Comparison of ENCODE assay signal across 22 cellular contexts in genomic region chr2:128440087-128440665, GRCh38.
DNase-seq lines count a peak whose midpoint lies in the region; ATAC-seq and TF ChIP-seq lines count a peak whose summit lies in the region.
"Had no signal": no experiment of that assay in that cellular context is flagged by ENCODE, and none has a peak within 500 bp of the region (broad histone marks: within the 10 kb centered on the region; RNA-seq: fewer than 3 reads in every experiment).

No MANE protein-coding gene starts in this region.

- no peaks in the 10 kb centered on the region for H3K9me3 ChIP-seq in tibial artery
- H3K9me3 ChIP-seq: sigmoid colon, SJCRH30, thyroid gland had no signal

- ATAC-seq in activated naive CD8-positive, alpha-beta T cell treated with anti-CD3 and anti-CD28 coated beads, Interleukin-2, amount 10 ng/mL, durations not matched to agents 7 days and 5 days (ENCODE audit: low read depth): no peak
- ATAC-seq in activated naive CD8-positive, alpha-beta T cell treated with anti-CD3 and anti-CD28 coated beads, Interleukin-2, amount 50 U/mL, for 24 hours: no peak
- no peak for ATAC-seq in HG03354 (IDR thresholded peaks at IDR 0.05; ENCODE audit: poor library complexity, severe bottlenecking, unreplicated experiment)
- ATAC-seq: naive thymus-derived CD8-positive, alpha-beta T cell; stimulated activated naive CD8-positive, alpha-beta T cell treated with anti-CD3 and anti-CD28 coated beads, Interleukin-15, Interleukin-2, amounts not matched to agents 100 U/mL and 50 U/mL, for 24 hours; T-cell had no signal

- peak; percentile 14 for DNase-seq in activated naive CD8-positive, alpha-beta T cell treated with anti-CD3 and anti-CD28 coated beads, Interleukin-2, amount 10 ng/mL, durations not matched to agents 7 days and 5 days
- no peak for DNase-seq in activated naive CD8-positive, alpha-beta T cell treated with anti-CD3 and anti-CD28 coated beads, Interleukin-2, amount 50 U/mL, for 24 hours
- DNase-seq in mesothelial cell of epicardium (ENCODE audit: low spot score in 2 of 2, unreplicated experiment in 2 of 2): peak; percentile 3 to 20
- DNase-seq in tibial artery: peak in 1 of 2 donors; percentile 38
- no peak for DNase-seq in kidney glomerular epithelial cell (lab: John Stamatoyannopoulos, UW)
- no peak for DNase-seq in NCI-H2081 treated with DMSO at 0.1 percent for 48 hours (lab: John Stamatoyannopoulos, UW)
- DNase-seq: activated CD4-positive, alpha-beta T cell treated with anti-CD3 and anti-CD28 coated beads, Interleukin-2, amount 50 U/mL, for 48 hours; activated naive CD4-positive, alpha-beta T cell; AML-193; cortex of kidney; DMS79; NCI-H1417 treated with DMSO at 0.1 percent for 48 hours; NCI-H510A treated with DMSO at 0.1 percent for 48 hours; SJCRH30; stimulated activated naive CD8-positive, alpha-beta T cell treated with anti-CD3 and anti-CD28 coated beads, Interleukin-15, Interleukin-2, amounts not matched to agents 100 U/mL and 50 U/mL, for 24 hours; thyroid gland had no signal

- H3K4me1 ChIP-seq in tibial artery: peaks cover 0 to 40% (median 26%) of the 10 kb centered on the region in 4 donors
- H3K4me1 ChIP-seq: parathyroid adenoma had no signal

- no peaks in the 10 kb centered on the region for H3K27me3 ChIP-seq in tibial artery
- H3K27me3 ChIP-seq: sigmoid colon, SJCRH30, thyroid gland had no signal

- H3K27ac ChIP-seq in tibial artery: peak overlapping the region; percentile 0 to 46
- H3K27ac ChIP-seq: parathyroid adenoma, sigmoid colon, SJCRH30, thyroid gland had no signal

- H3K27me3 Mint-ChIP-seq in activated naive CD8-positive, alpha-beta T cell treated with anti-CD3 and anti-CD28 coated beads, Interleukin-2, amount 10 ng/mL, durations not matched to agents 7 days and 5 days: peaks cover 9% of the 10 kb centered on the region
- H3K27me3 Mint-ChIP-seq in activated naive CD8-positive, alpha-beta T cell treated with anti-CD3 and anti-CD28 coated beads, Interleukin-2, amount 50 U/mL, for 24 hours: peaks cover 3% of the 10 kb centered on the region
- peaks cover 15% of the 10 kb centered on the region for H3K27me3 Mint-ChIP-seq in dendritic cell treated with granulocyte-macrophage colony-stimulating factor and Interleukin-4, amounts not matched to agents 40 ng/mL and 50 ng/mL, for 4 days
- H3K27me3 Mint-ChIP-seq in mesothelial cell of epicardium (ENCODE audit: low read depth): no peaks in the 10 kb centered on the region

- H3K36me3 Mint-ChIP-seq in activated naive CD8-positive, alpha-beta T cell treated with anti-CD3 and anti-CD28 coated beads, Interleukin-2, amount 10 ng/mL, durations not matched to agents 7 days and 5 days: no peaks in the 10 kb centered on the region
- H3K36me3 Mint-ChIP-seq in activated naive CD8-positive, alpha-beta T cell treated with anti-CD3 and anti-CD28 coated beads, Interleukin-2, amount 50 U/mL, for 24 hours (ENCODE audit: low read depth): no peaks in the 10 kb centered on the region
- no peaks in the 10 kb centered on the region for H3K36me3 Mint-ChIP-seq in dendritic cell treated with granulocyte-macrophage colony-stimulating factor and Interleukin-4, amounts not matched to agents 40 ng/mL and 50 ng/mL, for 4 days (ENCODE audit: low read depth)
- no peaks in the 10 kb centered on the region for H3K36me3 Mint-ChIP-seq in mesothelial cell of epicardium
- H3K36me3 Mint-ChIP-seq: naive thymus-derived CD8-positive, alpha-beta T cell; T-cell had no signal

- no peaks in the 10 kb centered on the region for H3K9me3 Mint-ChIP-seq in activated naive CD8-positive, alpha-beta T cell treated with anti-CD3 and anti-CD28 coated beads, Interleukin-2, amount 10 ng/mL, durations not matched to agents 7 days and 5 days
- no peaks in the 10 kb centered on the region for H3K9me3 Mint-ChIP-seq in activated naive CD8-positive, alpha-beta T cell treated with anti-CD3 and anti-CD28 coated beads, Interleukin-2, amount 50 U/mL, for 24 hours
- no peaks in the 10 kb centered on the region for H3K9me3 Mint-ChIP-seq in dendritic cell treated with granulocyte-macrophage colony-stimulating factor and Interleukin-4, amounts not matched to agents 40 ng/mL and 50 ng/mL, for 4 days
- H3K9me3 Mint-ChIP-seq in mesothelial cell of epicardium: no peaks in the 10 kb centered on the region
- H3K9me3 Mint-ChIP-seq: naive thymus-derived CD8-positive, alpha-beta T cell; T-cell had no signal

- peaks cover 2% of the 10 kb centered on the region for H3K4me1 Mint-ChIP-seq in activated naive CD8-positive, alpha-beta T cell treated with anti-CD3 and anti-CD28 coated beads, Interleukin-2, amount 10 ng/mL, durations not matched to agents 7 days and 5 days
- H3K4me1 Mint-ChIP-seq in activated naive CD8-positive, alpha-beta T cell treated with anti-CD3 and anti-CD28 coated beads, Interleukin-2, amount 50 U/mL, for 24 hours: peaks cover 2% of the 10 kb centered on the region
- peaks cover 51% of the 10 kb centered on the region for H3K4me1 Mint-ChIP-seq in dendritic cell treated with granulocyte-macrophage colony-stimulating factor and Interleukin-4, amounts not matched to agents 40 ng/mL and 50 ng/mL, for 4 days (ENCODE audit: low read depth)
- H3K4me1 Mint-ChIP-seq in mesothelial cell of epicardium: peaks cover 29% of the 10 kb centered on the region
- H3K4me1 Mint-ChIP-seq: T-cell had no signal

- POLR2A ChIA-PET in activated naive CD8-positive, alpha-beta T cell treated with anti-CD3 and anti-CD28 coated beads, Interleukin-2, amount 10 ng/mL, durations not matched to agents 7 days and 5 days (lab: Charles Lee): no interaction called here

- intact Hi-C loops in dendritic cell treated with granulocyte-macrophage colony-stimulating factor and Interleukin-4, amounts not matched to agents 40 ng/mL and 50 ng/mL, for 4 days (cut with micrococcal nuclease): loop anchor here (5.0 kb wide), 1 partner anchor 72 kb away; no protein-coding TSS in a partner anchor
- intact Hi-C loops in tibial artery (cut with DNase I; ENCODE audit: low total_unique reads): no loop called here

- TF ChIP-seq CTCF in mesothelial cell of epicardium (IDR thresholded peaks at IDR 0.05; ENCODE audit: unreplicated experiment) (no peak), tibial artery (IDR thresholded peaks at IDR 0.05) (no peak)

- H3K27ac Mint-ChIP-seq in activated naive CD8-positive, alpha-beta T cell treated with anti-CD3 and anti-CD28 coated beads, Interleukin-2, amount 10 ng/mL, durations not matched to agents 7 days and 5 days: no peak overlapping the region
- H3K27ac Mint-ChIP-seq in activated naive CD8-positive, alpha-beta T cell treated with anti-CD3 and anti-CD28 coated beads, Interleukin-2, amount 50 U/mL, for 24 hours: no peak overlapping the region
- H3K27ac Mint-ChIP-seq in dendritic cell treated with granulocyte-macrophage colony-stimulating factor and Interleukin-4, amounts not matched to agents 40 ng/mL and 50 ng/mL, for 4 days: peak overlapping the region; percentile 87
- no peak overlapping the region for H3K27ac Mint-ChIP-seq in mesothelial cell of epicardium
- H3K27ac Mint-ChIP-seq: T-cell had no signal

- no peak overlapping the region for H3K4me3 ChIP-seq in tibial artery
- H3K4me3 ChIP-seq: sigmoid colon, SJCRH30, thyroid gland had no signal

- no peak overlapping the region for H3K4me3 Mint-ChIP-seq in activated naive CD8-positive, alpha-beta T cell treated with anti-CD3 and anti-CD28 coated beads, Interleukin-2, amount 10 ng/mL, durations not matched to agents 7 days and 5 days
- no peak overlapping the region for H3K4me3 Mint-ChIP-seq in activated naive CD8-positive, alpha-beta T cell treated with anti-CD3 and anti-CD28 coated beads, Interleukin-2, amount 50 U/mL, for 24 hours
- no peak overlapping the region for H3K4me3 Mint-ChIP-seq in dendritic cell treated with granulocyte-macrophage colony-stimulating factor and Interleukin-4, amounts not matched to agents 40 ng/mL and 50 ng/mL, for 4 days
- no peak overlapping the region for H3K4me3 Mint-ChIP-seq in mesothelial cell of epicardium
- H3K4me3 Mint-ChIP-seq: naive thymus-derived CD8-positive, alpha-beta T cell; T-cell had no signal

- no peaks in the 10 kb centered on the region for H3K36me3 ChIP-seq in tibial artery
- H3K36me3 ChIP-seq: sigmoid colon, SJCRH30, thyroid gland had no signal

Comparison
In these comparisons a context has a peak if more than half of its experiments do, and no peak if none do; other contexts are left out.
1. DNase-seq: peak in activated naive CD8-positive, alpha-beta T cell treated with anti-CD3 and anti-CD28 coated beads, Interleukin-2, amount 10 ng/mL, durations not matched to agents 7 days and 5 days (single experiment) and mesothelial cell of epicardium (2 of 2); none in activated naive CD8-positive, alpha-beta T cell treated with anti-CD3 and anti-CD28 coated beads, Interleukin-2, amount 50 U/mL, for 24 hours (single experiment), kidney glomerular epithelial cell (single experiment) and NCI-H2081 treated with DMSO at 0.1 percent for 48 hours (single experiment).